Comparison of ENCODE assay signal across 22 cellular contexts in genomic region chr6:141726158-141726557, GRCh38.
DNase-seq lines count a peak whose midpoint lies in the region; ATAC-seq, FAIRE-seq and TF ChIP-seq lines count a peak whose summit lies in the region.
"Had no signal": no experiment of that assay in that cellular context is flagged by ENCODE, and none has a peak within 500 bp of the region (broad histone marks: within the 10 kb centered on the region; RNA-seq: fewer than 3 reads in every experiment).

No MANE protein-coding gene starts in this region.

- no peak overlapping the region for H3K4me3 ChIP-seq in GM23338
- peak overlapping the region; percentile 28 for H3K4me3 ChIP-seq in SJCRH30
- H3K4me3 ChIP-seq in endothelial cell of umbilical vein (replicated peaks in 1 of 3; ENCODE audit: insufficient read depth in 1 of 3, low read depth in 1 of 3, low read length in 3 of 3) = no peak overlapping the region
- H3K4me3 ChIP-seq in neuronal stem cell (ENCODE audit: low read length in 2 of 2) = no peak overlapping the region
- H3K4me3 ChIP-seq: BLaER1, dorsolateral prefrontal cortex, esophagus squamous epithelium, GM12878, lung, spleen had no signal

- H3F3A ChIP-seq in GM23338 (replicated peaks; ENCODE audit: low read depth) = no peaks in the 10 kb centered on the region

- H3K4me2 ChIP-seq in GM23338 = no peak overlapping the region
- no peak overlapping the region for H3K4me2 ChIP-seq in endothelial cell of umbilical vein (ENCODE audit: insufficient read depth, low read length)
- H3K4me2 ChIP-seq in neuronal stem cell (ENCODE audit: insufficient read depth, low read length, poor library complexity, severe bottlenecking) = no peak overlapping the region
- H3K4me2 ChIP-seq: BLaER1 had no signal

- H3K4me1 ChIP-seq in GM23338 (ENCODE audit: insufficient read depth) (peaks cover 7% of the 10 kb centered on the region; the same call in 1 of the 2 replicates), SJCRH30 (peaks cover 4% of the 10 kb centered on the region; the same call in 1 of the 2 replicates), endothelial cell of umbilical vein (ENCODE audit: control insufficient read depth, extremely low read depth, insufficient read depth, low read length) (no peaks in the 10 kb centered on the region), neuronal stem cell (ENCODE audit: control insufficient read depth in 2 of 2, insufficient read depth in 1 of 2, low read depth in 1 of 2, low read length in 2 of 2) (peaks cover 5 to 8% of the 10 kb centered on the region in 2 donors)
- H3K4me1 ChIP-seq: BLaER1, esophagus squamous epithelium, spleen had no signal

- dilution Hi-C loops in endothelial cell of umbilical vein (cut with MboI; ENCODE audit: extremely low pct_ligation_motif_present, low sequenced_read_pairs) = no loop called here

- H3K27ac ChIP-seq in GM23338 (ENCODE audit: low read depth) (no peak overlapping the region), SJCRH30 (peak overlapping the region; percentile 32), endothelial cell of umbilical vein (ENCODE audit: insufficient read depth, low read depth, low read length) (no peak overlapping the region), neuronal stem cell (replicated peaks; ENCODE audit: low read length) (no peak overlapping the region)
- H3K27ac ChIP-seq: BLaER1, dorsolateral prefrontal cortex, esophagus squamous epithelium, spleen had no signal

- H3K4ac ChIP-seq in neuronal stem cell (ENCODE audit: low read length) = no peak overlapping the region

- no peak overlapping the region for H2AK5ac ChIP-seq in neuronal stem cell (ENCODE audit: low read depth, low read length)

- ATAC-seq in GM23338 (peak; percentile 69), GM19328 (IDR thresholded peaks at IDR 0.05; ENCODE audit: unreplicated experiment) (no peak), GM21576 (IDR thresholded peaks at IDR 0.05; ENCODE audit: unreplicated experiment) (no peak), HG02623 (IDR thresholded peaks at IDR 0.05; ENCODE audit: unreplicated experiment) (no peak)
- ATAC-seq in stimulated activated naive CD8-positive, alpha-beta T cell treated with anti-CD3 and anti-CD28 coated beads, Interleukin-15, amount 100 ng/mL, for 72 hours = no peak
- ATAC-seq: activated CD4-positive, CD25-positive, alpha-beta regulatory T cell treated with anti-CD3 and anti-CD28 coated beads, Interleukin-2, amount 50 U/mL, for 24 hours; GM12878; naive thymus-derived CD8-positive, alpha-beta T cell had no signal

- H4K20me1 ChIP-seq in GM23338 (replicated peaks; ENCODE audit: insufficient read depth) (no peaks in the 10 kb centered on the region), endothelial cell of umbilical vein (replicated peaks; ENCODE audit: control insufficient read depth, extremely low read depth, insufficient read depth, low read length) (no peaks in the 10 kb centered on the region)
- H4K20me1 ChIP-seq: BLaER1 had no signal

- H3K27me3 Mint-ChIP-seq in GM23338 (ENCODE audit: insufficient read depth, low read depth, poor library complexity) = no peaks in the 10 kb centered on the region
- H3K27me3 Mint-ChIP-seq in stimulated activated naive CD8-positive, alpha-beta T cell treated with anti-CD3 and anti-CD28 coated beads, Interleukin-15, amount 100 ng/mL, for 72 hours = no peaks in the 10 kb centered on the region
- H3K27me3 Mint-ChIP-seq: activated naive CD8-positive, alpha-beta T cell treated with anti-CD3 and anti-CD28 coated beads, Interleukin-2, amount 10 ng/mL, durations not matched to agents 7 days and 5 days; naive thymus-derived CD8-positive, alpha-beta T cell; progenitor cell of endocrine pancreas had no signal

- H3K36me3 ChIP-seq in GM23338 (ENCODE audit: insufficient read depth) = no peaks in the 10 kb centered on the region
- no peaks in the 10 kb centered on the region for H3K36me3 ChIP-seq in SJCRH30
- no peaks in the 10 kb centered on the region for H3K36me3 ChIP-seq in endothelial cell of umbilical vein (ENCODE audit: control insufficient read depth in 2 of 2, extremely low read depth in 1 of 2, insufficient read depth in 2 of 2, low read length in 2 of 2)
- no peaks in the 10 kb centered on the region for H3K36me3 ChIP-seq in neuronal stem cell (replicated peaks in 1 of 2; ENCODE audit: control insufficient read depth in 2 of 2, insufficient read depth in 2 of 2, low read length in 2 of 2)
- H3K36me3 ChIP-seq: BLaER1, esophagus squamous epithelium, spleen had no signal

- no peaks in the 10 kb centered on the region; the same call in 1 of the 2 replicates for H3K9me2 ChIP-seq in GM23338 (ENCODE audit: insufficient read depth)

- no peak for TF ChIP-seq POLR2A in endothelial cell of umbilical vein (IDR thresholded peaks at IDR 0.05; ENCODE audit: low read depth, low read length)

- H2BK15ac ChIP-seq in neuronal stem cell (ENCODE audit: low read length) = no peak overlapping the region

- H4K8ac ChIP-seq in neuronal stem cell (ENCODE audit: low read depth, low read length) = no peak overlapping the region

- no peak overlapping the region for H2BK120ac ChIP-seq in neuronal stem cell (ENCODE audit: low read depth, low read length)

- H3K4me3 Mint-ChIP-seq in GM23338 = no peak overlapping the region
- no peak overlapping the region for H3K4me3 Mint-ChIP-seq in stimulated activated naive CD8-positive, alpha-beta T cell treated with anti-CD3 and anti-CD28 coated beads, Interleukin-15, amount 100 ng/mL, for 72 hours
- H3K4me3 Mint-ChIP-seq: activated naive CD8-positive, alpha-beta T cell treated with anti-CD3 and anti-CD28 coated beads, Interleukin-2, amount 10 ng/mL, durations not matched to agents 7 days and 5 days; activated T-helper 1 cell treated with anti-CD3 and anti-CD28 coated beads, Interleukin-12 subunit alpha, Interleukin-12 subunit beta, Interleukin-2, Interleukin-4 antibody, amounts not matched to agents 30 ng/mL and 10 ng/mL and 1 ng/mL, durations not matched to agents 14 hours and 24 hours and 36 hours; naive thymus-derived CD8-positive, alpha-beta T cell had no signal

- no peaks in the 10 kb centered on the region for H3K79me1 ChIP-seq in neuronal stem cell (ENCODE audit: low read depth, low read length)

- FAIRE-seq in endothelial cell of umbilical vein (lab: Jason Lieb, UNC) = no peak
- FAIRE-seq: GM12878 had no signal

- no CpG with 5 or more reads among the region's 3 CpGs for WGBS in neuronal stem cell (ENCODE audit: extremely low coverage in 2 of 2, insufficient read length in 2 of 2, insufficient replicate concordance in 1 of 2), 2 donors

- H3K9ac ChIP-seq in endothelial cell of umbilical vein (replicated peaks; ENCODE audit: extremely low read depth, insufficient read depth, low read length) (no peak overlapping the region), neuronal stem cell (ENCODE audit: low read depth, low read length, poor library complexity) (no peak overlapping the region)
- H3K9ac ChIP-seq: BLaER1 had no signal

- H2AFZ ChIP-seq in GM23338 (no peak overlapping the region), endothelial cell of umbilical vein (ENCODE audit: low read depth, low read length) (no peak overlapping the region), neuronal stem cell (ENCODE audit: low read length) (peak overlapping the region; percentile 81)

- no peak overlapping the region for H3K18ac ChIP-seq in neuronal stem cell (ENCODE audit: low read length)

- H3K79me2 ChIP-seq in GM23338 (replicated peaks; ENCODE audit: insufficient read depth) = no peaks in the 10 kb centered on the region
- no peaks in the 10 kb centered on the region for H3K79me2 ChIP-seq in endothelial cell of umbilical vein (ENCODE audit: control insufficient read depth, insufficient read depth, low read length)

- H2BK5ac ChIP-seq in neuronal stem cell (ENCODE audit: low read length) = no peak overlapping the region

- POLR2A ChIA-PET in endothelial cell of umbilical vein (lab: Charles Lee) = no interaction called here

- H3K4me1 Mint-ChIP-seq in GM23338 = peaks cover 19% of the 10 kb centered on the region; the same call in 2 of the 3 replicates
- H3K4me1 Mint-ChIP-seq in stimulated activated naive CD8-positive, alpha-beta T cell treated with anti-CD3 and anti-CD28 coated beads, Interleukin-15, amount 100 ng/mL, for 72 hours = no peaks in the 10 kb centered on the region
- H3K4me1 Mint-ChIP-seq: activated naive CD8-positive, alpha-beta T cell treated with anti-CD3 and anti-CD28 coated beads, Interleukin-2, amount 10 ng/mL, durations not matched to agents 7 days and 5 days; naive thymus-derived CD8-positive, alpha-beta T cell had no signal

- no peak overlapping the region for H3K23ac ChIP-seq in neuronal stem cell (ENCODE audit: low read depth, low read length, poor library complexity)

- DNase-seq in GM23338 (ENCODE audit: low spot score) (peak; percentile 23), SJCRH30 (peak; percentile 65 to 80), endothelial cell of umbilical vein (ENCODE audit: low read depth, low spot score) (peak; percentile 31), neuronal stem cell (ENCODE audit: low spot score) (peak; percentile 20)
- no peak for DNase-seq in stimulated activated naive CD8-positive, alpha-beta T cell treated with anti-CD3 and anti-CD28 coated beads, Interleukin-15, amount 100 ng/mL, for 72 hours
- DNase-seq: activated naive CD8-positive, alpha-beta T cell treated with anti-CD3 and anti-CD28 coated beads, Interleukin-2, amount 10 ng/mL, durations not matched to agents 7 days and 5 days; dorsolateral prefrontal cortex; esophagus squamous epithelium; GF-D8; naive thymus-derived CD8-positive, alpha-beta T cell; NCI-H1417; Right ventricle myocardium superior; spleen had no signal

- no peaks in the 10 kb centered on the region for H3K36me3 Mint-ChIP-seq in GM23338 (ENCODE audit: low read depth)
- H3K36me3 Mint-ChIP-seq: activated naive CD8-positive, alpha-beta T cell treated with anti-CD3 and anti-CD28 coated beads, Interleukin-2, amount 10 ng/mL, durations not matched to agents 7 days and 5 days; naive thymus-derived CD8-positive, alpha-beta T cell had no signal

- no peak overlapping the region for H4K91ac ChIP-seq in neuronal stem cell (ENCODE audit: low read depth, low read length, poor library complexity)

- no peak overlapping the region for H2BK12ac ChIP-seq in neuronal stem cell (ENCODE audit: low read length)

- CTCF ChIA-PET in endothelial cell of umbilical vein (lab: Charles Lee) = interaction anchor here (1.3 kb wide), 1 partner anchor 19 kb away, joined by 4 read pairs; no protein-coding TSS in a partner anchor

- intact Hi-C loops in endothelial cell of umbilical vein (cut with micrococcal nuclease) = no loop called here

- H3K27me3 ChIP-seq in GM23338 (ENCODE audit: insufficient read depth) (no peaks in the 10 kb centered on the region), SJCRH30 (no peaks in the 10 kb centered on the region), endothelial cell of umbilical vein (ENCODE audit: control insufficient read depth in 2 of 2, insufficient read depth in 2 of 2, low read length in 2 of 2) (no peaks in the 10 kb centered on the region), neuronal stem cell (ENCODE audit: control insufficient read depth in 3 of 3, insufficient read depth in 3 of 3, low read depth in 1 of 3, low read length in 3 of 3) (no peaks in the 10 kb centered on the region)
- H3K27me3 ChIP-seq: BLaER1, dorsolateral prefrontal cortex, esophagus squamous epithelium, spleen had no signal

- H3K14ac ChIP-seq in neuronal stem cell (ENCODE audit: low read length) = no peak overlapping the region

- H3K9me3 ChIP-seq in SJCRH30 (replicated peaks) = no peaks in the 10 kb centered on the region
- H3K9me3 ChIP-seq in endothelial cell of umbilical vein (replicated peaks; ENCODE audit: control insufficient read depth, insufficient read depth, low read length) = no peaks in the 10 kb centered on the region
- no peaks in the 10 kb centered on the region for H3K9me3 ChIP-seq in neuronal stem cell (replicated peaks in 1 of 2; ENCODE audit: control insufficient read depth in 2 of 2, insufficient read depth in 1 of 2, low read depth in 1 of 2, low read length in 2 of 2)
- H3K9me3 ChIP-seq: BLaER1, esophagus squamous epithelium had no signal

- H3K9me1 ChIP-seq in endothelial cell of umbilical vein (replicated peaks; ENCODE audit: control insufficient read depth, extremely low read depth, insufficient read depth, low read length) = no peaks in the 10 kb centered on the region

- H3K9me3 Mint-ChIP-seq in GM23338 = no peaks in the 10 kb centered on the region
- H3K9me3 Mint-ChIP-seq in stimulated activated naive CD8-positive, alpha-beta T cell treated with anti-CD3 and anti-CD28 coated beads, Interleukin-15, amount 100 ng/mL, for 72 hours = no peaks in the 10 kb centered on the region
- H3K9me3 Mint-ChIP-seq: activated T-helper 1 cell treated with anti-CD3 and anti-CD28 coated beads, Interleukin-12 subunit alpha, Interleukin-12 subunit beta, Interleukin-2, Interleukin-4 antibody, amounts not matched to agents 30 ng/mL and 10 ng/mL and 1 ng/mL, durations not matched to agents 14 hours and 24 hours and 36 hours had no signal

- BruUV-seq in endothelial cell of umbilical vein (replicated peaks; lab: Mats Ljungman, UMichigan) = no TSS peak

- TF ChIP-seq CTCF in GM23338 (conservative IDR thresholded peaks at IDR 0.05; ENCODE audit: low read depth in 2 of 2) (no peak), endothelial cell of umbilical vein (IDR thresholded peaks at IDR 0.05; ENCODE audit: extremely low read depth in 1 of 2, insufficient read depth in 1 of 2, low read depth in 1 of 2, low read length in 2 of 2) (no peak)

- no peak overlapping the region for H3K27ac Mint-ChIP-seq in GM23338
- H3K27ac Mint-ChIP-seq in stimulated activated naive CD8-positive, alpha-beta T cell treated with anti-CD3 and anti-CD28 coated beads, Interleukin-15, amount 100 ng/mL, for 72 hours = no peak overlapping the region
- H3K27ac Mint-ChIP-seq: activated naive CD8-positive, alpha-beta T cell treated with anti-CD3 and anti-CD28 coated beads, Interleukin-2, amount 10 ng/mL, durations not matched to agents 7 days and 5 days; activated T-helper 1 cell treated with anti-CD3 and anti-CD28 coated beads, Interleukin-12 subunit alpha, Interleukin-12 subunit beta, Interleukin-2, Interleukin-4 antibody, amounts not matched to agents 30 ng/mL and 10 ng/mL and 1 ng/mL, durations not matched to agents 14 hours and 24 hours and 36 hours; naive thymus-derived CD8-positive, alpha-beta T cell; progenitor cell of endocrine pancreas had no signal

Comparison
In these comparisons a context has a peak if more than half of its experiments do, and no peak if none do; other contexts are left out.
1. DNase-seq: peak in GM23338 (single experiment), SJCRH30 (2 of 2), endothelial cell of umbilical vein (single experiment) and neuronal stem cell (single experiment); none in stimulated activated naive CD8-positive, alpha-beta T cell treated with anti-CD3 and anti-CD28 coated beads, Interleukin-15, amount 100 ng/mL, for 72 hours (0 of 2).